ENCODE assay signal across 8 cellular contexts in genomic region chr19:15222738-15223648, GRCh38. TPM values are rescaled to one million over a fixed set of nuclear protein-coding genes. Genes with fewer than 3 reads are reported as not detected.
A peak's percentile ranks its signal among the peaks of the same experiment; 100 is the strongest.
DNase-seq lines count a peak whose midpoint lies in the region; ATAC-seq and TF ChIP-seq lines count a peak whose summit lies in the region.

No MANE protein-coding gene starts in this region.

- H3K4me1 ChIP-seq in CD8-positive, alpha-beta T cell (ENCODE audit: insufficient read depth, low read length) = peaks cover 12% of the 10 kb centered on the region

- TF ChIP-seq CTCF in CD8-positive, alpha-beta T cell (IDR thresholded peaks at IDR 0.05) = no peak
- no peak for TF ChIP-seq CTCF in LNCaP clone FGC (IDR thresholded peaks at IDR 0.05; ENCODE audit: control insufficient read depth, extremely low read depth, insufficient read depth)
- no peak for TF ChIP-seq CTCF in fibroblast of the aortic adventitia (IDR thresholded peaks at IDR 0.05; ENCODE audit: insufficient read depth, low read length)
- TF ChIP-seq CTCF in natural killer cell (IDR thresholded peaks at IDR 0.05) = no peak

- H3K27me3 ChIP-seq in CD8-positive, alpha-beta T cell (ENCODE audit: insufficient read depth, low read length) = peaks cover 5% of the 10 kb centered on the region

- H3K4me3 ChIP-seq in CD8-positive, alpha-beta T cell (ENCODE audit: low read depth, low read length) = peak overlapping the region; percentile 72
- peak overlapping the region; percentile 47 for H3K4me3 ChIP-seq in LNCaP clone FGC (ENCODE audit: low read depth, low read length)
- peak overlapping the region; percentile 75 for H3K4me3 ChIP-seq in fibroblast of the aortic adventitia (ENCODE audit: low read depth, low read length)

- peaks cover 16% of the 10 kb centered on the region for H3K4me1 Mint-ChIP-seq in CD8-positive, alpha-beta T cell (ENCODE audit: low read depth)
- H3K4me1 Mint-ChIP-seq in natural killer cell = peaks cover 12 to 20% of the 10 kb centered on the region in 2 donors
- H3K4me1 Mint-ChIP-seq in stimulated activated naive B cell treated with anti-CD40 and anti-IgM and Interleukin-4, amounts not matched to agents 10 μg/mL and 1 μg/mL and 100 μg/mL, for 72 hours = peaks cover 13 to 23% of the 10 kb centered on the region in 2 donors

- H3K36me3 ChIP-seq in CD8-positive, alpha-beta T cell (ENCODE audit: insufficient read depth, low read length) = no peaks in the 10 kb centered on the region

- peaks cover 26% of the 10 kb centered on the region for H3K27me3 Mint-ChIP-seq in CD8-positive, alpha-beta T cell (ENCODE audit: low read depth)
- peaks cover 10 to 11% of the 10 kb centered on the region in 2 donors for H3K27me3 Mint-ChIP-seq in natural killer cell (ENCODE audit: low read depth in 2 of 2)
- peaks cover 14 to 43% of the 10 kb centered on the region in 2 donors for H3K27me3 Mint-ChIP-seq in stimulated activated naive B cell treated with anti-CD40 and anti-IgM and Interleukin-4, amounts not matched to agents 10 μg/mL and 1 μg/mL and 100 μg/mL, for 72 hours

- no peaks in the 10 kb centered on the region for H3K9me3 Mint-ChIP-seq in CD8-positive, alpha-beta T cell
- no peaks in the 10 kb centered on the region for H3K9me3 Mint-ChIP-seq in natural killer cell
- no peaks in the 10 kb centered on the region for H3K9me3 Mint-ChIP-seq in stimulated activated naive B cell treated with anti-CD40 and anti-IgM and Interleukin-4, amounts not matched to agents 10 μg/mL and 1 μg/mL and 100 μg/mL, for 72 hours

- no peaks in the 10 kb centered on the region for H3K9me3 ChIP-seq in CD8-positive, alpha-beta T cell (ENCODE audit: low read length)

- no peak overlapping the region for H3K27ac ChIP-seq in CD8-positive, alpha-beta T cell (ENCODE audit: low read depth, low read length)

- no peak overlapping the region for H3K27ac Mint-ChIP-seq in CD8-positive, alpha-beta T cell
- H3K27ac Mint-ChIP-seq in natural killer cell = peak overlapping the region in 1 of 2 donors; percentile 74
- peak overlapping the region; percentile 85 for H3K27ac Mint-ChIP-seq in stimulated activated naive B cell treated with anti-CD40 and anti-IgM and Interleukin-4, amounts not matched to agents 10 μg/mL and 1 μg/mL and 100 μg/mL, for 72 hours

- peak overlapping the region; percentile 81 for H3K4me3 Mint-ChIP-seq in CD8-positive, alpha-beta T cell
- H3K4me3 Mint-ChIP-seq in natural killer cell = peak overlapping the region; percentile 87
- H3K4me3 Mint-ChIP-seq in stimulated activated naive B cell treated with anti-CD40 and anti-IgM and Interleukin-4, amounts not matched to agents 10 μg/mL and 1 μg/mL and 100 μg/mL, for 72 hours = peak overlapping the region; percentile 86 to 89

- ATAC-seq in CD8-positive, alpha-beta T cell = peak; percentile 98
- peak; percentile 76 for ATAC-seq in GM21529 (IDR thresholded peaks at IDR 0.05; ENCODE audit: unreplicated experiment)
- ATAC-seq in natural killer cell = peak; percentile 95 to 99 (median 99)
- ATAC-seq in stimulated activated naive B cell treated with anti-CD40 and anti-IgM and Interleukin-4, amounts not matched to agents 10 μg/mL and 1 μg/mL and 100 μg/mL, for 72 hours (replicated peaks) = peak; percentile 97

- TF ChIP-seq POLR2A in Raji (IDR thresholded peaks at IDR 0.05; ENCODE audit: insufficient read depth, low read depth, low read length) = peak; percentile 53; the same call in 1 of the 2 replicates

- POLR2A ChIA-PET in CD8-positive, alpha-beta T cell (lab: Charles Lee) = no interaction called here

- CTCF ChIA-PET in CD8-positive, alpha-beta T cell (lab: Charles Lee) = interaction anchor here (0.7 kb wide), 1 partner anchor 10 kb away, joined by 3 read pairs; no protein-coding TSS in a partner anchor

- peak; percentile 48 to 81 (median 69) for DNase-seq in CD8-positive, alpha-beta T cell
- DNase-seq in LNCaP clone FGC (ENCODE audit: low read depth) (peak; percentile 63), fibroblast of the aortic adventitia (ENCODE audit: low read depth) (peak; percentile 93), natural killer cell (peak; percentile 74)
- peak; percentile 89 for DNase-seq in activated effector memory CD4-positive, alpha-beta T cell treated with anti-CD3 and anti-CD28 coated beads, Interleukin-2, amount 50 U/mL, for 16 hours
- DNase-seq in stimulated activated naive B cell treated with anti-CD40 and anti-IgM and Interleukin-4, amounts not matched to agents 10 μg/mL and 1 μg/mL and 100 μg/mL, for 72 hours = peak; percentile 78

- H3K36me3 Mint-ChIP-seq in CD8-positive, alpha-beta T cell = no peaks in the 10 kb centered on the region
- H3K36me3 Mint-ChIP-seq in natural killer cell = no peaks in the 10 kb centered on the region
- H3K36me3 Mint-ChIP-seq in stimulated activated naive B cell treated with anti-CD40 and anti-IgM and Interleukin-4, amounts not matched to agents 10 μg/mL and 1 μg/mL and 100 μg/mL, for 72 hours = no peaks in the 10 kb centered on the region

- intact Hi-C loops in CD8-positive, alpha-beta T cell (cut with DNase I, micrococcal nuclease) = no loop called here
- intact Hi-C loops in natural killer cell (cut with micrococcal nuclease) = no loop called here

RNA-seq across cellular contexts. Expression of gene EPHX3, which starts 9.3 kb away (rescaled TPM):
- under 1 TPM; 0.19 to 0.62 TPM for total RNA-seq in CD8-positive, alpha-beta T cell
- 0.09 TPM in 1 of 2 replicates, not detected in the other for total RNA-seq in fibroblast of the aortic adventitia (ENCODE audit: low replicate concordance)
- total RNA-seq in natural killer cell = not detected

RNA-seq across cellular contexts. Expression of gene NOTCH3, which starts 22.2 kb away (rescaled TPM):
- total RNA-seq in CD8-positive, alpha-beta T cell = not detected
- total RNA-seq in fibroblast of the aortic adventitia (ENCODE audit: low replicate concordance) (39.4 and 44.4 TPM in 2 replicates), natural killer cell (under 1 TPM in 2 of 3 donors, not detected in 1; 0.25 to 0.26 TPM)

Comparison
In these comparisons a context has a peak if more than half of its experiments do, and no peak if none do; other contexts are left out.
1. RNA of gene NOTCH3, which starts 22.2 kb away (total RNA-seq): 39.4 to 44.4 TPM in fibroblast of the aortic adventitia; 0.25 to 0.26 TPM in natural killer cell and not detected in CD8-positive, alpha-beta T cell; every median in the first group is over 10 times any median in the second.
2. Peak in every context shown above with its lines, with median percentiles within 50 percentile points of each other: ATAC-seq, DNase-seq, H3K4me3 ChIP-seq and H3K4me3 Mint-ChIP-seq.